Comparison of ENCODE assay signal across 21 cellular contexts in genomic region chrX:52501362-52501761, GRCh38. TPM values are rescaled to one million over a fixed set of nuclear protein-coding genes. Genes with fewer than 3 reads are reported as not detected.
"Had no signal": no experiment of that assay in that cellular context is flagged by ENCODE, and none has a peak within 500 bp of the region (broad histone marks: within the 10 kb centered on the region; RNA-seq: fewer than 3 reads in every experiment).

No MANE protein-coding gene starts in this region.

RNA-seq across cellular contexts. Expression of gene XAGE1A, which starts 5.8 kb away (rescaled TPM):
- total RNA-seq: activated naive CD4-positive, alpha-beta T cell treated with anti-CD3 and anti-CD28 coated beads for 36 hours; activated naive CD4-positive, alpha-beta T cell treated with anti-CD3 and anti-CD28 coated beads, Interleukin-2, amount 50 U/mL, for 72 hours; activated naive CD8-positive, alpha-beta T cell treated with anti-CD3 and anti-CD28 coated beads for 36 hours; activated naive CD8-positive, alpha-beta T cell treated with anti-CD3 and anti-CD28 coated beads, Interleukin-2, amount 10 ng/mL, durations not matched to agents 7 days and 5 days; activated T-cell treated with anti-CD3 and anti-CD28 coated beads, Interleukin-2, amount 50 U/mL, for 4 hours; activated T-cell treated with anti-CD3 and anti-CD28 coated beads, Interleukin-2, amount 50 U/mL, for 72 hours; activated T-helper 1 cell treated with anti-CD3 and anti-CD28 coated beads, Interleukin-12 subunit alpha, Interleukin-12 subunit beta, Interleukin-2, Interleukin-4 antibody, amounts not matched to agents 30 ng/mL and 10 ng/mL and 1 ng/mL, durations not matched to agents 14 hours and 24 hours and 36 hours; activated T-helper 17 cell treated with anti-CD3 and anti-CD28 coated beads, Interleukin-2, amount 50 U/mL, for 72 hours; activated T-helper 2 cell treated with anti-CD3 and anti-CD28 coated beads, Interferon-gamma antibody, Interleukin-2, Interleukin-4, amounts not matched to agents 10 μg/mL and 5 μg/mL and 100 μg/mL, durations not matched to agents 14 hours and 24 hours and 36 hours; adrenal gland; aorta; ascending aorta; astrocyte; body of pancreas; breast epithelium; bronchial epithelial cell; cardiac muscle cell; cardiac septum; cerebellum; chondrocyte had no signal
- polyA plus RNA-seq: adipose tissue, adrenal gland, aorta, cardiac muscle cell had no signal

RNA-seq across cellular contexts. Expression of gene XAGE1B, which starts 15.5 kb away (rescaled TPM):
- total RNA-seq: activated naive CD4-positive, alpha-beta T cell treated with anti-CD3 and anti-CD28 coated beads for 36 hours; activated naive CD4-positive, alpha-beta T cell treated with anti-CD3 and anti-CD28 coated beads, Interleukin-2, amount 50 U/mL, for 72 hours; activated naive CD8-positive, alpha-beta T cell treated with anti-CD3 and anti-CD28 coated beads for 36 hours; activated naive CD8-positive, alpha-beta T cell treated with anti-CD3 and anti-CD28 coated beads, Interleukin-2, amount 10 ng/mL, durations not matched to agents 7 days and 5 days; activated T-cell treated with anti-CD3 and anti-CD28 coated beads, Interleukin-2, amount 50 U/mL, for 4 hours; activated T-cell treated with anti-CD3 and anti-CD28 coated beads, Interleukin-2, amount 50 U/mL, for 72 hours; activated T-helper 1 cell treated with anti-CD3 and anti-CD28 coated beads, Interleukin-12 subunit alpha, Interleukin-12 subunit beta, Interleukin-2, Interleukin-4 antibody, amounts not matched to agents 30 ng/mL and 10 ng/mL and 1 ng/mL, durations not matched to agents 14 hours and 24 hours and 36 hours; activated T-helper 17 cell treated with anti-CD3 and anti-CD28 coated beads, Interleukin-2, amount 50 U/mL, for 72 hours; activated T-helper 2 cell treated with anti-CD3 and anti-CD28 coated beads, Interferon-gamma antibody, Interleukin-2, Interleukin-4, amounts not matched to agents 10 μg/mL and 5 μg/mL and 100 μg/mL, durations not matched to agents 14 hours and 24 hours and 36 hours; adrenal gland; aorta; ascending aorta; astrocyte; body of pancreas; breast epithelium; bronchial epithelial cell; cardiac muscle cell; cardiac septum; cerebellum; chondrocyte had no signal
- polyA plus RNA-seq: adipose tissue, adrenal gland, aorta, cardiac muscle cell had no signal
